ENCODE assay signal across 9 cellular contexts in genomic region chr1:240946926-240947325, GRCh38.
DNase-seq lines count a peak whose midpoint lies in the region; ATAC-seq and TF ChIP-seq lines count a peak whose summit lies in the region.
"Had no signal": no experiment of that assay in that cellular context is flagged by ENCODE, and none has a peak within 500 bp of the region (broad histone marks: within the 10 kb centered on the region; RNA-seq: fewer than 3 reads in every experiment).

No MANE protein-coding gene starts in this region.

- peak; percentile 52 for ATAC-seq in GM21423 (IDR thresholded peaks at IDR 0.05; ENCODE audit: unreplicated experiment)
- ATAC-seq in HG02623 (IDR thresholded peaks at IDR 0.05; ENCODE audit: unreplicated experiment): no peak
- no peak for ATAC-seq in GM19455 (IDR thresholded peaks at IDR 0.05; ENCODE audit: unreplicated experiment)

- H3K4me1 ChIP-seq in osteoblast (ENCODE audit: insufficient read depth, low read length): no peaks in the 10 kb centered on the region

- no peak overlapping the region for H3K4me3 ChIP-seq in brain microvascular endothelial cell (ENCODE audit: low read depth, low read length)
- no peak overlapping the region for H3K4me3 ChIP-seq in osteoblast (ENCODE audit: insufficient read depth, low read length)

- in situ Hi-C loops in brain microvascular endothelial cell (cut with HindIII; ENCODE audit: low pct_ligation_motif_present, low sequenced_read_pairs): no loop called here

- no peaks in the 10 kb centered on the region for H3K27me3 ChIP-seq in brain microvascular endothelial cell (replicated peaks)
- no peaks in the 10 kb centered on the region for H3K27me3 ChIP-seq in osteoblast (ENCODE audit: insufficient read depth, low read length)

- peak; percentile 75 for TF ChIP-seq CTCF in brain microvascular endothelial cell (IDR thresholded peaks at IDR 0.05; ENCODE audit: low read depth, low read length, missing control alignments)
- peak; percentile 61 for TF ChIP-seq CTCF in osteoblast (IDR thresholded peaks at IDR 0.05; ENCODE audit: extremely low read depth, low read depth, low read length)

- no peak overlapping the region for H2AFZ ChIP-seq in osteoblast (ENCODE audit: low read length)

- no peaks in the 10 kb centered on the region for H3K79me2 ChIP-seq in osteoblast (ENCODE audit: insufficient read depth, low read length)

- no peaks in the 10 kb centered on the region for H4K20me1 ChIP-seq in osteoblast (ENCODE audit: insufficient read depth, low read length)

- H3K36me3 ChIP-seq in brain microvascular endothelial cell (replicated peaks) (no peaks in the 10 kb centered on the region), osteoblast (ENCODE audit: insufficient read depth, low read length) (no peaks in the 10 kb centered on the region)

- DNase-seq in GM03348 (ENCODE audit: low spot score): peak; percentile 83
- DNase-seq in M059J (ENCODE audit: low read depth): peak; percentile 61
- peak; percentile 47 for DNase-seq in brain microvascular endothelial cell
- peak; percentile 61 for DNase-seq in osteoblast (ENCODE audit: insufficient read length, low spot score, missing footprints)
- no peak for DNase-seq in GDM1 (lab: John Stamatoyannopoulos, UW)
- DNase-seq: activated B cell treated with CpG ODN at 0.5 μM for 24 hours had no signal

- no peaks in the 10 kb centered on the region for H3K9me3 ChIP-seq in osteoblast (ENCODE audit: low read depth, low read length)

- no peak overlapping the region for H3K4me2 ChIP-seq in osteoblast (ENCODE audit: insufficient read depth, low read length)

- no peak overlapping the region for H3K27ac ChIP-seq in brain microvascular endothelial cell
- H3K27ac ChIP-seq in osteoblast (ENCODE audit: low read depth, low read length): no peak overlapping the region
